Comparison of ENCODE assay signal across 11 cellular contexts in genomic region chr15:49815937-49816336, GRCh38.
DNase-seq lines count a peak whose midpoint lies in the region; ATAC-seq, FAIRE-seq and TF ChIP-seq lines count a peak whose summit lies in the region.
"Had no signal": no experiment of that assay in that cellular context is flagged by ENCODE, and none has a peak within 500 bp of the region (broad histone marks: within the 10 kb centered on the region; RNA-seq: fewer than 3 reads in every experiment).

No MANE protein-coding gene starts in this region.

- H3K27me3 ChIP-seq in CD8-positive, alpha-beta T cell (ENCODE audit: insufficient read depth, low read length): no peaks in the 10 kb centered on the region
- no peaks in the 10 kb centered on the region for H3K27me3 ChIP-seq in MM.1S (replicated peaks; ENCODE audit: insufficient read depth, low read length)
- H3K27me3 ChIP-seq in Peyer's patch: no peaks in the 10 kb centered on the region
- H3K27me3 ChIP-seq in colonic mucosa: no peaks in the 10 kb centered on the region

- no peaks in the 10 kb centered on the region for H3K36me3 Mint-ChIP-seq in CD8-positive, alpha-beta T cell

- no peak for DNase-seq in CD8-positive, alpha-beta T cell
- peak; percentile 58 for DNase-seq in MM.1S
- DNase-seq in Right ventricle myocardium superior: no peak
- DNase-seq in GM12892 (ENCODE audit: insufficient read length): no peak
- DNase-seq in erythroblast (lab: John Stamatoyannopoulos, UW): no peak
- no peak for DNase-seq in Peyer's patch
- DNase-seq in colonic mucosa: no peak
- DNase-seq: SK-N-SH had no signal

- H3K4me2 ChIP-seq in MM.1S (ENCODE audit: low read depth, low read length): peak overlapping the region; percentile 46
- H3K4me2 ChIP-seq: SK-N-SH had no signal

- H3K27ac Mint-ChIP-seq in CD8-positive, alpha-beta T cell: peak overlapping the region; percentile 7

- H2AFZ ChIP-seq in MM.1S (ENCODE audit: low read length): no peak overlapping the region; the same call in 1 of the 2 replicates
- H2AFZ ChIP-seq: parathyroid adenoma had no signal

- H3K9ac ChIP-seq in MM.1S (ENCODE audit: low read length): no peak overlapping the region
- no peak overlapping the region for H3K9ac ChIP-seq in colonic mucosa (ENCODE audit: low read depth in 2 of 2, low read length in 2 of 2)
- H3K9ac ChIP-seq: parathyroid adenoma, SK-N-SH had no signal

- ATAC-seq in CD8-positive, alpha-beta T cell: no peak
- ATAC-seq in GM21367 (IDR thresholded peaks at IDR 0.05; ENCODE audit: unreplicated experiment) (peak; percentile 53), Right ventricle myocardium superior (ENCODE audit: poor library complexity) (peak; percentile 39)

- TF ChIP-seq CTCF in CD8-positive, alpha-beta T cell (IDR thresholded peaks at IDR 0.05): no peak
- TF ChIP-seq CTCF in MM.1S (IDR thresholded peaks at IDR 0.05; ENCODE audit: low read length) (no peak), Peyer's patch (IDR thresholded peaks at IDR 0.05) (no peak), colonic mucosa (IDR thresholded peaks at IDR 0.05) (no peak)

- no peaks in the 10 kb centered on the region for H3K9me2 ChIP-seq in MM.1S (replicated peaks; ENCODE audit: insufficient read depth, low read length)
- H3K9me2 ChIP-seq: SK-N-SH had no signal

- no peaks in the 10 kb centered on the region for H3K79me2 ChIP-seq in MM.1S (ENCODE audit: low read length)
- H3K79me2 ChIP-seq: parathyroid adenoma had no signal

- H3K4me1 Mint-ChIP-seq in CD8-positive, alpha-beta T cell (ENCODE audit: low read depth): peaks cover 4% of the 10 kb centered on the region

- no peak overlapping the region for H3K27ac ChIP-seq in CD8-positive, alpha-beta T cell (ENCODE audit: low read depth, low read length)
- H3K27ac ChIP-seq in MM.1S (ENCODE audit: low read length) (no peak overlapping the region), Peyer's patch (no peak overlapping the region), colonic mucosa (no peak overlapping the region)
- H3K27ac ChIP-seq: parathyroid adenoma had no signal

- H3K27me3 Mint-ChIP-seq in CD8-positive, alpha-beta T cell (ENCODE audit: low read depth): no peaks in the 10 kb centered on the region

- intact Hi-C loops in CD8-positive, alpha-beta T cell (cut with DNase I, micrococcal nuclease): no loop called here
- intact Hi-C loops in Right ventricle myocardium superior (cut with DNase I): no loop called here
- intact Hi-C loops in colonic mucosa (cut with DNase I): no loop called here

- H3K36me3 ChIP-seq in CD8-positive, alpha-beta T cell (ENCODE audit: insufficient read depth, low read length): no peaks in the 10 kb centered on the region
- H3K36me3 ChIP-seq in MM.1S (replicated peaks; ENCODE audit: insufficient read depth, low read length) (no peaks in the 10 kb centered on the region), Peyer's patch (no peaks in the 10 kb centered on the region), colonic mucosa (no peaks in the 10 kb centered on the region)

- no peak overlapping the region for H3K4me3 ChIP-seq in CD8-positive, alpha-beta T cell (ENCODE audit: low read depth, low read length)
- H3K4me3 ChIP-seq in MM.1S (ENCODE audit: low read length): no peak overlapping the region
- H3K4me3 ChIP-seq in Peyer's patch: no peak overlapping the region
- H3K4me3 ChIP-seq in colonic mucosa: no peak overlapping the region

- H3K9me3 Mint-ChIP-seq in CD8-positive, alpha-beta T cell: no peaks in the 10 kb centered on the region

- TF ChIP-seq POLR2A in GM12892 (IDR thresholded peaks at IDR 0.05; ENCODE audit: low read depth, low read length): no peak
- TF ChIP-seq POLR2A in erythroblast (IDR thresholded peaks at IDR 0.05; ENCODE audit: low read length): no peak
- TF ChIP-seq POLR2A in Peyer's patch (IDR thresholded peaks at IDR 0.05): no peak

- CTCF ChIA-PET in CD8-positive, alpha-beta T cell (lab: Charles Lee): no interaction called here

- no peak overlapping the region for H3K4me3 Mint-ChIP-seq in CD8-positive, alpha-beta T cell

- no peaks in the 10 kb centered on the region for H3K4me1 ChIP-seq in CD8-positive, alpha-beta T cell (ENCODE audit: insufficient read depth, low read length)
- H3K4me1 ChIP-seq in MM.1S (ENCODE audit: low read length): peaks cover 16% of the 10 kb centered on the region
- no peaks in the 10 kb centered on the region for H3K4me1 ChIP-seq in Peyer's patch
- H3K4me1 ChIP-seq in colonic mucosa: no peaks in the 10 kb centered on the region
- H3K4me1 ChIP-seq: parathyroid adenoma had no signal

- H4K20me1 ChIP-seq in MM.1S (ENCODE audit: insufficient read depth, low read length): no peaks in the 10 kb centered on the region

- H3K9me3 ChIP-seq in CD8-positive, alpha-beta T cell (ENCODE audit: low read length): no peaks in the 10 kb centered on the region
- H3K9me3 ChIP-seq in MM.1S (replicated peaks; ENCODE audit: insufficient read depth, low read length): no peaks in the 10 kb centered on the region
- no peaks in the 10 kb centered on the region for H3K9me3 ChIP-seq in Peyer's patch
- no peaks in the 10 kb centered on the region for H3K9me3 ChIP-seq in colonic mucosa
- H3K9me3 ChIP-seq: SK-N-SH had no signal

- peaks cover 5% of the 10 kb centered on the region; the same call in 1 of the 2 replicates for H3F3A ChIP-seq in MM.1S (ENCODE audit: insufficient read depth, low read length)

- POLR2A ChIA-PET in CD8-positive, alpha-beta T cell (lab: Charles Lee): no interaction called here

- FAIRE-seq in GM12892 (lab: Jason Lieb, UNC): no peak
- FAIRE-seq: colon had no signal
